8 cellular contexts compared by ENCODE assay signal in the genomic region with DNA sequence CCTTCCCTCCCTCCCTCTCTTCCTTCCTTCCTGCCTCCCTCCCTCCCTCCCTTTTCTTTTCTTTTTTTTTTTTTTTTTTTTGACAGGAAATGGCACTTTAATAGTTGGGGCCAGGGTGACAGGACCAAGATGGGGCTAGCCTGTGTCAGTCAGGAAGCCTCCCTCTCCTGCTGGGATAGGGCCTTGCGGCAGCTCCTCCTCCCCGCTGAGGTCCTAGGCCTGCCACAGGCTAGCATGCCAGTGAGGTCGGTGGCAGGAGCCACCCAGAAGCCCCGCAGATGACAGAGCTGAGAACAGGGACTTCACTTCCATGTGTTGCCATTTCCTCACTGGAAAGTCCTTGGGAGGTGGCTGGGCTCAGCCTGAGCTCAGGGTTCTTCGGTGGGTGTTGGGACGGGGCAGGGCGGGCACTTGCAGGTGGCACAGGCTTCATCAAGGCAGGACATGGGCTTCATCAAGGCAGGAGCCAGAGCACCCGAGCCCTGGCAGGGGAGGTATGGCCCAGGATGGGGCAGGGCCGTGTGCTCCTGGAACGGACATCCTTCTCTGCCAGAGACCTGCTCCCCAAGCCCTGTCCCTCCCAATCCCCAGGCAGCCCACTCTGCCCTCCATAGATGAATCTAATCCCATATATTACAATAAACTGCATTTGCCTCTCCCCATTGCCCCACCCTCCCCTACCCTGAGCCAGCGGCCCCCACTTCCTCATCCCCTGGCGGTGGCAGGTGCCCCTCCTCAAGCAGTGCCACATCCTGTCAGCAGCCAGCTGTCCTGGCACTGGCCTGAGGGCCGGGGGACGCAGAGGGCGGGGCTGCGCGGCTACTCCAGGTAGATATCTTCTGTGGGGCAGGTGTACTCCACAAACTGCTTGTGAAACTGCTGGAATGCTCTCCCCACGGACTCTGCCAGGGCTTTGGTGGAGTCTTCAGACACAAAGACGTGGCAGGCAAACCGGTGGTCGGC.
DNase-seq lines count a peak whose midpoint lies in the region; ATAC-seq and TF ChIP-seq lines count a peak whose summit lies in the region.
"Not testable (repeated sequence)": the region's sequence is repeated elsewhere in the genome, so short reads cannot be mapped to it uniquely, and the experiment has no call there.

No MANE protein-coding gene starts in this region.

- TF ChIP-seq CTCF in CD4-positive, alpha-beta T cell (IDR thresholded peaks at IDR 0.05); WTC11 (IDR thresholded peaks at IDR 0.05); upper lobe of left lung (IDR thresholded peaks at IDR 0.05): not testable (repeated sequence)

- not testable (repeated sequence) for TF ChIP-seq POLR2A in upper lobe of left lung (IDR thresholded peaks at IDR 0.05)

- not testable (repeated sequence) for H3K27ac ChIP-seq in CD4-positive, alpha-beta T cell (ENCODE audit: low read depth, low read length); upper lobe of left lung
- H3K27ac ChIP-seq in KOPT-K1 (ENCODE audit: low read depth, low read length, poor library complexity, severe bottlenecking) = peak overlapping the region; percentile 52

- POLR2A ChIA-PET in CD4-positive, alpha-beta T cell (lab: Charles Lee); WTC11 (lab: Charles Lee); naive thymus-derived CD8-positive, alpha-beta T cell (lab: Charles Lee): not testable (repeated sequence)

- H3K4me3 Mint-ChIP-seq in CD4-positive, alpha-beta T cell; WTC11; activated T-cell treated with anti-CD3 and anti-CD28 coated beads, Interleukin-2, amount 50 U/mL, for 72 hours: not testable (repeated sequence)
- H3K4me3 Mint-ChIP-seq in central memory CD8-positive, alpha-beta T cell = peak overlapping the region; percentile 38
- H3K4me3 Mint-ChIP-seq in naive thymus-derived CD8-positive, alpha-beta T cell = peak overlapping the region in 2 of 10 donors; percentile 44 to 64

- intact Hi-C loops in CD4-positive, alpha-beta T cell (cut with DNase I, micrococcal nuclease) = not testable (repeated sequence)

- not testable (repeated sequence) for H3K36me3 Mint-ChIP-seq in CD4-positive, alpha-beta T cell (ENCODE audit: low read depth); WTC11; activated T-cell treated with anti-CD3 and anti-CD28 coated beads, Interleukin-2, amount 50 U/mL, for 72 hours (ENCODE audit: insufficient read depth in 2 of 2); central memory CD8-positive, alpha-beta T cell (ENCODE audit: insufficient read depth); naive thymus-derived CD8-positive, alpha-beta T cell

- not testable (repeated sequence) for TF ChIP-seq EP300 in upper lobe of left lung (IDR thresholded peaks at IDR 0.05)

- H3K27me3 ChIP-seq in CD4-positive, alpha-beta T cell (ENCODE audit: control insufficient read depth, insufficient read depth, low read length); upper lobe of left lung: not testable (repeated sequence)

- not testable (repeated sequence) for H3K27me3 Mint-ChIP-seq in CD4-positive, alpha-beta T cell; WTC11 (ENCODE audit: low read depth); activated T-cell treated with anti-CD3 and anti-CD28 coated beads, Interleukin-2, amount 50 U/mL, for 72 hours (ENCODE audit: low read depth); central memory CD8-positive, alpha-beta T cell; naive thymus-derived CD8-positive, alpha-beta T cell

- H3K9me3 Mint-ChIP-seq in CD4-positive, alpha-beta T cell; WTC11; activated T-cell treated with anti-CD3 and anti-CD28 coated beads, Interleukin-2, amount 50 U/mL, for 72 hours; central memory CD8-positive, alpha-beta T cell; naive thymus-derived CD8-positive, alpha-beta T cell: not testable (repeated sequence)

- not testable (repeated sequence) for H3K4me1 ChIP-seq in upper lobe of left lung

- H3K4me3 ChIP-seq in upper lobe of left lung = not testable (repeated sequence)

- not testable (repeated sequence) for H3K27ac Mint-ChIP-seq in CD4-positive, alpha-beta T cell; WTC11; activated T-cell treated with anti-CD3 and anti-CD28 coated beads, Interleukin-2, amount 50 U/mL, for 72 hours
- H3K27ac Mint-ChIP-seq in central memory CD8-positive, alpha-beta T cell (ENCODE audit: low read depth) = peak overlapping the region; percentile 71
- H3K27ac Mint-ChIP-seq in naive thymus-derived CD8-positive, alpha-beta T cell = peak overlapping the region in 3 of 10 donors; percentile 40 to 85 (median 69)

- H3K9me3 ChIP-seq in CD4-positive, alpha-beta T cell (ENCODE audit: control insufficient read depth, low read length); KOPT-K1 (ENCODE audit: insufficient read depth, low read length, poor library complexity, severe bottlenecking); upper lobe of left lung: not testable (repeated sequence)

- DNase-seq in CD4-positive, alpha-beta T cell; WTC11 (ENCODE audit: low spot score): not testable (repeated sequence)
- DNase-seq in activated T-cell treated with anti-CD3 and anti-CD28 coated beads, Interleukin-2, amount 50 U/mL, for 72 hours = peak in 1 of 2 donors; percentile 23
- peak in 1 of 2 donors; percentile 36 for DNase-seq in central memory CD8-positive, alpha-beta T cell (ENCODE audit: low spot score in 2 of 2)
- peak; percentile 83 for DNase-seq in islet precursor cell
- DNase-seq in naive thymus-derived CD8-positive, alpha-beta T cell = peak in 1 of 10 donors; percentile 66
- peak in 1 of 2 donors; percentile 56 for DNase-seq in upper lobe of left lung

- 40 to 49% methylated on average over 1 to 7 of the region's 21 CpGs for WGBS in upper lobe of left lung, 2 donors

- CTCF ChIA-PET in CD4-positive, alpha-beta T cell (lab: Charles Lee); WTC11 (lab: Charles Lee): not testable (repeated sequence)

- peak; percentile 54 for ATAC-seq in CD4-positive, alpha-beta T cell (ENCODE audit: poor library complexity)
- ATAC-seq in WTC11 (peak; percentile 74), upper lobe of left lung (ENCODE audit: low FRiP score in 2 of 2) (peak; percentile 14 to 75)
- ATAC-seq in activated T-cell treated with anti-CD3 and anti-CD28 coated beads, Interleukin-2, amount 50 U/mL, for 72 hours (replicated peaks in 1 of 2) = peak; percentile 28 to 66
- ATAC-seq in central memory CD8-positive, alpha-beta T cell (replicated peaks; ENCODE audit: extremely low read depth, poor library complexity, severe bottlenecking) = peak; percentile 96
- peak; percentile 87 to 89 for ATAC-seq in naive thymus-derived CD8-positive, alpha-beta T cell

- not testable (repeated sequence) for H3K4me1 Mint-ChIP-seq in CD4-positive, alpha-beta T cell (ENCODE audit: low read depth); WTC11; activated T-cell treated with anti-CD3 and anti-CD28 coated beads, Interleukin-2, amount 50 U/mL, for 72 hours (ENCODE audit: low read depth); central memory CD8-positive, alpha-beta T cell; naive thymus-derived CD8-positive, alpha-beta T cell

- not testable (repeated sequence) for H3K36me3 ChIP-seq in KOPT-K1 (ENCODE audit: insufficient read depth, low read length); upper lobe of left lung

Comparison
In these comparisons a context has a peak if more than half of its experiments do, and no peak if none do; other contexts are left out.
1. ATAC-seq: peak in every context shown above with its lines; median percentile 96 in central memory CD8-positive, alpha-beta T cell; 88 in naive thymus-derived CD8-positive, alpha-beta T cell; 74 in WTC11; 54 in CD4-positive, alpha-beta T cell; 47 in activated T-cell treated with anti-CD3 and anti-CD28 coated beads, Interleukin-2, amount 50 U/mL, for 72 hours; 44 in upper lobe of left lung.